In the genomic region with DNA sequence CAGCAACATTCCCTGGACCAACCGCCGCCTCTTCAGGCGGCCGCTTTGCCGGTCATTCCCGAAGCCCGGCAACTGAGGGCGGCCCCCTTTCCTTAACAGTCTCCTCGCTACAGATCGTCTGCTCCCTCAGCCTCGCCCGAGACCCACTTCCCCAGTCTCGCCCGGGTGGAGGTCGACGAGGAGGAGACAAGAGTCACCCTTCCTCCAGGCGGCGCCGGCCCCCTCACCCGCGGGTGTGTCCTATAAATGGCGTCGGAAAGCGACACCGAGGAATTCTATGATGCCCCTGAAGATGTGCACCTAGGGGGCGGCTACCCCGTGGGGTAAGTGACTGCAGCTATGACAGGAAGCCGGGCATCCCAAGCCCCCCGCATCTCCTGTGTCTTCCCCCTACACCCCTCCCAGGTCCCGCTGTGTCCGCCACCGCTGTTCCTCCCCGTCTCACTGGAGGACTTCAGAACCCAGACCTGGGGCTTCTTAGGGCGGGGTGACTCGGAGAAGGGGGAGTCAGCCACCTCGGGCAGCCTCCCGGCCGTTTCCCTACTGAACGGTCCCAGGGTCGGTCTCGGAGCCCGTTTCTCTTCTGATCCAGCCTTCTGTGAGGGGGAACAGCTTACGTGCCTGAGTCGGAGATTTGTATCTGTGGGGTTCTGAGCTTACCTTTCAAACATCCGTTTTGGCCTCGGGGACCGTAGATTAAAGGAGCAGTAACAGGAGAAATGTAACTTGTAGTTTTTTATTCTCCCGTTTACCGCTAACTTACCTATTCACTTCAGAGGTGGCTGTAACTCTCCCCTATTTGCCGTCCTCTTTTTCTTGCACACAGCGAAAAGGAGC, we compare ENCODE assay signal across 8 cellular contexts. TPM values are rescaled to one million over a fixed set of nuclear protein-coding genes. Genes with fewer than 3 reads are reported as not detected.
DNase-seq lines count a peak whose midpoint lies in the region; ATAC-seq and TF ChIP-seq lines count a peak whose summit lies in the region.

No MANE protein-coding gene starts in this region.

- H3K27me3 Mint-ChIP-seq in endothelial cell (ENCODE audit: unreplicated experiment): no peaks in the 10 kb centered on the region
- H3K27me3 Mint-ChIP-seq in naive B cell: no peaks in the 10 kb centered on the region

- TF ChIP-seq CTCF in endothelial cell (IDR thresholded peaks at IDR 0.05; ENCODE audit: unreplicated experiment): no peak

- no peaks in the 10 kb centered on the region for H3K36me3 Mint-ChIP-seq in endothelial cell (ENCODE audit: low read depth, unreplicated experiment)
- peaks cover 0 to 8% of the 10 kb centered on the region in 2 donors for H3K36me3 Mint-ChIP-seq in naive B cell

- peak; percentile 19 for ATAC-seq in GM18517 (IDR thresholded peaks at IDR 0.05; ENCODE audit: unreplicated experiment)
- peak; percentile 27 for ATAC-seq in HG02852 (IDR thresholded peaks at IDR 0.05; ENCODE audit: unreplicated experiment)
- ATAC-seq in naive B cell (ENCODE audit: low read depth in 2 of 2): peak; percentile 40 to 48

- H3K4me1 Mint-ChIP-seq in endothelial cell (ENCODE audit: unreplicated experiment) (peaks cover 13% of the 10 kb centered on the region), naive B cell (peaks cover 23 to 31% (median 26%) of the 10 kb centered on the region in 3 donors)

- peak overlapping the region; percentile 95 for H3K4me3 Mint-ChIP-seq in endothelial cell (ENCODE audit: unreplicated experiment)
- H3K4me3 Mint-ChIP-seq in naive B cell: peak overlapping the region; percentile 96 to 100 (median 99)

- H3K9me3 Mint-ChIP-seq in endothelial cell (ENCODE audit: unreplicated experiment) (no peaks in the 10 kb centered on the region), naive B cell (peaks cover 0 to under 1% (median 0%) of the 10 kb centered on the region in 7 donors)

- DNase-seq in NCI-H2171 (lab: John Stamatoyannopoulos, UW) (peak; percentile 24), endothelial cell (ENCODE audit: low spot score) (peak; percentile 34), naive B cell (peak; percentile 53), cortex of kidney (lab: John Stamatoyannopoulos, UW) (no peak)
- DNase-seq in activated CD8-positive, alpha-beta memory T cell treated with anti-CD3 and anti-CD28 coated beads, Interleukin-2, amount 50 U/mL, for 1 hour (ENCODE audit: extremely low read depth): peak; percentile 19
- peak; percentile 42 for DNase-seq in stimulated activated naive CD4-positive, alpha-beta T cell treated with Interleukin-2 at 50 U/mL for 16 hours (lab: John Stamatoyannopoulos, UW)

- peak overlapping the region; percentile 72 for H3K27ac Mint-ChIP-seq in endothelial cell (ENCODE audit: unreplicated experiment)
- peak overlapping the region; percentile 97 to 99 (median 98) for H3K27ac Mint-ChIP-seq in naive B cell

RNA-seq across cellular contexts. Expression of gene WDR44, which starts 0.6 kb away (rescaled TPM):
- 14.7 TPM for total RNA-seq in endothelial cell (ENCODE audit: unreplicated experiment)
- 1 to 10 TPM; 4.4 to 10.0 (median 6.5) TPM for polyA plus RNA-seq in naive B cell (ENCODE audit: low read depth in 6 of 6)
